In genomic region chr11:95912902-95913560, GRCh38 we compare ENCODE assay signal across 19 cellular contexts. TPM values are rescaled to one million over a fixed set of nuclear protein-coding genes. Genes with fewer than 3 reads are reported as not detected.
DNase-seq lines count a peak whose midpoint lies in the region; ATAC-seq and TF ChIP-seq lines count a peak whose summit lies in the region.
"Had no signal": no experiment of that assay in that cellular context is flagged by ENCODE, and none has a peak within 500 bp of the region (broad histone marks: within the 10 kb centered on the region; RNA-seq: fewer than 3 reads in every experiment).

No MANE protein-coding gene starts in this region.

- no peak for TF ChIP-seq RAD21 in SK-N-SH (IDR thresholded peaks at IDR 0.05; ENCODE audit: low read length)

- H3K27me3 Mint-ChIP-seq in nephron progenitor cell (ENCODE audit: low read depth, poor library complexity) = no peaks in the 10 kb centered on the region
- H3K27me3 Mint-ChIP-seq: T-cell had no signal

- 82% methylated on average over 4 of the region's 4 CpGs for WGBS in SK-N-SH (ENCODE audit: low lambda C conversion rate)

- peak overlapping the region in 1 of 2 experiments; percentile 31; a peak in 2 of 4 replicates for H3K27ac ChIP-seq in SK-N-SH (ENCODE audit: low read depth in 2 of 2, low read length in 1 of 2)
- peak overlapping the region; percentile 50 for H3K27ac ChIP-seq in RWPE2 (ENCODE audit: poor library complexity, severe bottlenecking)
- H3K27ac ChIP-seq: 22Rv1, left lung, neural progenitor cell had no signal

- CTCF ChIA-PET in SK-N-SH (lab: Yijun Ruan, JAX) = no interaction called here

- no peak overlapping the region for H3K4me2 ChIP-seq in SK-N-SH
- H3K4me2 ChIP-seq: neural progenitor cell had no signal

- TF ChIP-seq CTCF in SK-N-SH (IDR thresholded peaks at IDR 0.05) (no peak), RWPE2 (IDR thresholded peaks at IDR 0.05; ENCODE audit: poor library complexity, severe bottlenecking) (no peak), nephron progenitor cell (IDR thresholded peaks at IDR 0.05) (no peak)

- H3K36me3 Mint-ChIP-seq in nephron progenitor cell (ENCODE audit: low read depth) = peaks cover 34% of the 10 kb centered on the region

- POLR2A ChIA-PET in SK-N-SH (lab: Yijun Ruan, JAX) = no interaction called here

- H3K4me3 ChIP-seq in SK-N-SH (ENCODE audit: low read depth in 2 of 2, low read length in 1 of 2) (no peak overlapping the region), RWPE2 (ENCODE audit: severe bottlenecking) (no peak overlapping the region)
- H3K4me3 ChIP-seq: left lung, neural progenitor cell had no signal

- H3F3A ChIP-seq in SK-N-SH (replicated peaks; ENCODE audit: insufficient read depth) = peaks cover 20% of the 10 kb centered on the region

- H3K79me2 ChIP-seq in SK-N-SH (ENCODE audit: insufficient read depth) = peaks cover 91% of the 10 kb centered on the region

- no peak overlapping the region for H2AFZ ChIP-seq in SK-N-SH (ENCODE audit: low read depth)
- H2AFZ ChIP-seq: neural progenitor cell had no signal

- DNase-seq in SK-N-SH (no peak), RWPE2 (ENCODE audit: low spot score) (no peak), fibroblast of gingiva (ENCODE audit: low read depth) (peak; percentile 64), superior temporal gyrus (ENCODE audit: extremely low spot score) (peak; percentile 69), NCI-H1092 treated with DMSO at 0.1 percent for 48 hours (lab: John Stamatoyannopoulos, UW) (no peak), NCI-H1436 treated with DMSO at 0.1 percent for 48 hours (lab: John Stamatoyannopoulos, UW) (no peak), nephron progenitor cell (no peak)
- DNase-seq: activated CD4-positive, alpha-beta T cell treated with anti-CD3 and anti-CD28 coated beads for 1 hour; activated T-cell treated with anti-CD3 and anti-CD28 coated beads, Interleukin-2, amount 50 U/mL, for 48 hours; anterior cingulate cortex; COR-L47; effector memory CD4-positive, alpha-beta T cell; left lung; NCI-H1105; NCI-H446 treated with DMSO at 0.1 percent for 48 hours; T-cell had no signal

- no peaks in the 10 kb centered on the region for H4K20me1 ChIP-seq in SK-N-SH (ENCODE audit: insufficient read depth)

- no peaks in the 10 kb centered on the region for H3K27me3 ChIP-seq in SK-N-SH (ENCODE audit: insufficient read depth)
- H3K27me3 ChIP-seq in RWPE2 (ENCODE audit: insufficient read depth, poor library complexity, severe bottlenecking) = no peaks in the 10 kb centered on the region
- H3K27me3 ChIP-seq: left lung, neural progenitor cell had no signal

- ATAC-seq in SK-N-SH treated with all-trans-retinoic acid at 6 μM for 48 hours (no peak), RWPE2 (ENCODE audit: low read depth) (peak; percentile 71)
- ATAC-seq: left lung, T-cell had no signal

- H3K9me2 ChIP-seq in SK-N-SH = no peaks in the 10 kb centered on the region

- H3K4me1 ChIP-seq in SK-N-SH (ENCODE audit: control insufficient read depth in 1 of 2, insufficient read depth in 2 of 2, low read depth in 1 of 2, low read length in 1 of 2) = peaks cover 5 to 21% of the 10 kb centered on the region in 2 experiments; a peak in 3 of 4 replicates
- peaks cover 36% of the 10 kb centered on the region for H3K4me1 ChIP-seq in RWPE2 (ENCODE audit: insufficient read depth, poor library complexity, severe bottlenecking)
- H3K4me1 ChIP-seq: neural progenitor cell had no signal

- H3K9ac ChIP-seq in SK-N-SH = no peak overlapping the region
- H3K9ac ChIP-seq: neural progenitor cell had no signal

- peaks cover 7 to 17% of the 10 kb centered on the region in 2 experiments for H3K36me3 ChIP-seq in SK-N-SH (replicated peaks in 1 of 2; ENCODE audit: control insufficient read depth in 1 of 2, insufficient read depth in 2 of 2, low read length in 1 of 2)
- no peaks in the 10 kb centered on the region for H3K36me3 ChIP-seq in RWPE2 (ENCODE audit: low read depth)
- H3K36me3 ChIP-seq: left lung, neural progenitor cell had no signal

- no peak for TF ChIP-seq EP300 in SK-N-SH (IDR thresholded peaks at IDR 0.05; ENCODE audit: borderline replicate concordance in 1 of 2, low read depth in 1 of 2, low read length in 1 of 2)

- H3K4me1 Mint-ChIP-seq in nephron progenitor cell = no peaks in the 10 kb centered on the region
- H3K4me1 Mint-ChIP-seq: neural progenitor cell had no signal

- H3K27ac Mint-ChIP-seq in nephron progenitor cell = no peak overlapping the region
- H3K27ac Mint-ChIP-seq: neural progenitor cell, T-cell had no signal

- H3K9me3 Mint-ChIP-seq in nephron progenitor cell = peaks cover 14% of the 10 kb centered on the region
- H3K9me3 Mint-ChIP-seq: T-cell had no signal

- H3K4me3 Mint-ChIP-seq in nephron progenitor cell = no peak overlapping the region
- H3K4me3 Mint-ChIP-seq: neural progenitor cell, T-cell had no signal

- H3K9me3 ChIP-seq in SK-N-SH (no peaks in the 10 kb centered on the region), RWPE2 (ENCODE audit: severe bottlenecking) (no peaks in the 10 kb centered on the region)
- H3K9me3 ChIP-seq: left lung had no signal

TF ChIP-seq in SK-N-SH, 30 proteins besides CTCF, POLR2A, EP300 and RAD21 (continues in another document):
- TF ChIP-seq YY1 (IDR thresholded peaks at IDR 0.05; ENCODE audit: low read depth) (no peak), IRF3 (IDR thresholded peaks at IDR 0.05; ENCODE audit: low read depth, low read length) (no peak), NFIC (IDR thresholded peaks at IDR 0.05; ENCODE audit: borderline replicate concordance) (no peak)

TF ChIP-seq in SK-N-SH treated with all-trans-retinoic acid at 6 μM for 48 hours, 23 proteins besides CTCF, POLR2A, EP300 and RAD21:
- TF ChIP-seq ZFP3 (CRISPR knock-in tag; IDR thresholded peaks at IDR 0.05) (no peak), POU6F1 (CRISPR knock-in tag; IDR thresholded peaks at IDR 0.05; ENCODE audit: borderline replicate concordance, low read depth) (no peak), OSR1 (CRISPR knock-in tag; IDR thresholded peaks at IDR 0.05) (no peak), RARB (CRISPR knock-in tag; IDR thresholded peaks at IDR 0.05) (no peak)
TF ChIP-seq in SK-N-SH treated with all-trans-retinoic acid at 6 μM for 48 hours: peak in this region for 0.

RNA-seq across cellular contexts. Expression of gene MTMR2, which starts 10.9 kb away (rescaled TPM):
- 8.6 and 9.4 TPM in 2 replicates for polyA plus RNA-seq in SK-N-SH (2012; rRNA removed)
- 12.3 and 12.9 TPM in 2 replicates for polyA plus RNA-seq in SK-N-SH (2012; cell fraction: cytosol; rRNA removed)
- polyA plus RNA-seq in SK-N-SH (2012; cell fraction: nucleus; rRNA removed) = 5.2 and 8.8 TPM in 2 replicates

Comparison
In these comparisons a context has a peak if more than half of its experiments do, and no peak if none do; other contexts are left out.
1. DNase-seq: peak in fibroblast of gingiva (single experiment) and superior temporal gyrus (single experiment); none in SK-N-SH (single experiment), RWPE2 (single experiment), NCI-H1092 treated with DMSO at 0.1 percent for 48 hours (single experiment), NCI-H1436 treated with DMSO at 0.1 percent for 48 hours (single experiment) and nephron progenitor cell (single experiment).